In genomic region chr17:45345554-45346254, GRCh38 we compare ENCODE assay signal across 11 cellular contexts. TPM values are rescaled to one million over a fixed set of nuclear protein-coding genes. Genes with fewer than 3 reads are reported as not detected.
DNase-seq lines count a peak whose midpoint lies in the region; ATAC-seq and TF ChIP-seq lines count a peak whose summit lies in the region.
"Had no signal": no experiment of that assay in that cellular context is flagged by ENCODE, and none has a peak within 500 bp of the region (broad histone marks: within the 10 kb centered on the region; RNA-seq: fewer than 3 reads in every experiment).

No MANE protein-coding gene starts in this region.

- no peaks in the 10 kb centered on the region for H3K27me3 ChIP-seq in thoracic aorta (replicated peaks; ENCODE audit: insufficient read depth)

- in situ Hi-C loops in KBM-7 (cut with MboI; ENCODE audit: low pct_unique_long_range_greater_than_20kb, low sequenced_read_pairs) (no loop called here), GM13976 (cut with MboI; ENCODE audit: low sequenced_read_pairs, unreplicated experiment) (no loop called here)

- no peak overlapping the region for H3K4me3 ChIP-seq in thoracic aorta

- no peaks in the 10 kb centered on the region for H3K36me3 ChIP-seq in thoracic aorta

- no peak overlapping the region for H3K27ac ChIP-seq in thoracic aorta

- H3K4me1 ChIP-seq in thoracic aorta (ENCODE audit: control insufficient read depth in 1 of 2, low read depth in 2 of 2), result peaks cover 0 to 14% of the 10 kb centered on the region in 2 donors

- no peaks in the 10 kb centered on the region for H3K9me3 ChIP-seq in thoracic aorta

- peak; percentile 55 for ATAC-seq in thoracic aorta (ENCODE audit: insufficient number of reproducible peaks, low FRiP score, low read depth)
- ATAC-seq: T-cell had no signal

- TF ChIP-seq CTCF in thoracic aorta (IDR thresholded peaks at IDR 0.05) (no peak), GM13976 (IDR thresholded peaks at IDR 0.05; ENCODE audit: borderline replicate concordance, control extremely low read depth, extremely low read depth, insufficient read depth, missing control alignments) (no peak)

- DNase-seq in KBM-7 (peak; percentile 88), amniotic epithelial cell (ENCODE audit: low read depth) (peak; percentile 94), iris pigment epithelial cell (ENCODE audit: low read depth) (peak; percentile 56), thoracic aorta (ENCODE audit: low spot score) (no peak), GM13976 (ENCODE audit: low spot score) (no peak), NAMALWA (ENCODE audit: low spot score) (no peak), AG08396 (ENCODE audit: low spot score) (no peak)
- DNase-seq in activated CD4-positive, alpha-beta T cell treated with anti-CD3 and anti-CD28 coated beads for 4 hours, result no peak
- DNase-seq: activated gamma-delta T cell treated with Interleukin-2 at 50 U/mL for 16 hours; stimulated activated CD4-positive, alpha-beta T cell treated with anti-CD3 and anti-CD28 coated beads, Interleukin-15, amount 100 ng/mL, for 24 hours; T-cell had no signal

RNA-seq across cellular contexts. Expression of gene MAP3K14, which starts 28.9 kb away (rescaled TPM):
- total RNA-seq in thoracic aorta, result 10 to 100 TPM; 10.1 to 10.7 TPM

Comparison
In these comparisons a context has a peak if more than half of its experiments do, and no peak if none do; other contexts are left out.
1. DNase-seq: peak in KBM-7 (single experiment), amniotic epithelial cell (single experiment) and iris pigment epithelial cell (single experiment); none in thoracic aorta (single experiment), GM13976 (single experiment), NAMALWA (single experiment), activated CD4-positive, alpha-beta T cell treated with anti-CD3 and anti-CD28 coated beads for 4 hours (0 of 2) and AG08396 (single experiment).